14 cellular contexts compared by ENCODE assay signal in genomic region chr11:86251285-86251830, GRCh38. TPM values are rescaled to one million over a fixed set of nuclear protein-coding genes. Genes with fewer than 3 reads are reported as not detected.
A peak's percentile ranks its signal among the peaks of the same experiment; 100 is the strongest.
DNase-seq lines count a peak whose midpoint lies in the region; ATAC-seq and TF ChIP-seq lines count a peak whose summit lies in the region.
"Had no signal": no experiment of that assay in that cellular context is flagged by ENCODE, and none has a peak within 500 bp of the region (broad histone marks: within the 10 kb centered on the region; RNA-seq: fewer than 3 reads in every experiment).

No MANE protein-coding gene starts in this region.

- intact Hi-C loops in PC-9 (cut with micrococcal nuclease; ENCODE audit: unreplicated experiment), result no loop called here
- intact Hi-C loops in naive thymus-derived CD4-positive, alpha-beta T cell (cut with micrococcal nuclease), result no loop called here

- no peak overlapping the region for H2AFZ ChIP-seq in PC-9

- no peak for ATAC-seq in CD4-positive, CD25-positive, alpha-beta regulatory T cell (ENCODE audit: low read depth in 2 of 2)
- ATAC-seq in GM21360 (IDR thresholded peaks at IDR 0.05; ENCODE audit: unreplicated experiment), result peak; percentile 30
- no peak for ATAC-seq in naive thymus-derived CD4-positive, alpha-beta T cell

- peaks cover 98% of the 10 kb centered on the region for H3K79me2 ChIP-seq in PC-9 (ENCODE audit: low read depth)

- H4K20me1 ChIP-seq in PC-9 (ENCODE audit: insufficient read depth), result peaks cover 64% of the 10 kb centered on the region

- H3K4me3 ChIP-seq in CD4-positive, CD25-positive, alpha-beta regulatory T cell (ENCODE audit: low read depth, low read length), result peak overlapping the region; percentile 99
- H3K4me3 ChIP-seq in PC-9 (no peak overlapping the region), fibroblast of mammary gland (ENCODE audit: control insufficient read depth, low read depth, low read length) (no peak overlapping the region), BE2C (ENCODE audit: low read depth, low read length) (no peak overlapping the region)
- H3K4me3 ChIP-seq in naive thymus-derived CD4-positive, alpha-beta T cell (ENCODE audit: low read length), result no peak overlapping the region
- H3K4me3 ChIP-seq: uterus had no signal

- no peaks in the 10 kb centered on the region for H3K9me3 ChIP-seq in CD4-positive, CD25-positive, alpha-beta regulatory T cell (ENCODE audit: control insufficient read depth in 2 of 2, low read length in 2 of 2)
- H3K9me3 ChIP-seq in PC-9 (ENCODE audit: insufficient read depth, low read depth), result no peaks in the 10 kb centered on the region
- H3K9me3 ChIP-seq in BE2C, result no peaks in the 10 kb centered on the region
- H3K9me3 ChIP-seq in naive thymus-derived CD4-positive, alpha-beta T cell (ENCODE audit: control insufficient read depth in 2 of 3, low read length in 3 of 3), result no peaks in the 10 kb centered on the region
- H3K9me3 ChIP-seq: uterus had no signal

- H3K9me3 Mint-ChIP-seq in CD4-positive, CD25-positive, alpha-beta regulatory T cell, result no peaks in the 10 kb centered on the region
- no peaks in the 10 kb centered on the region for H3K9me3 Mint-ChIP-seq in naive thymus-derived CD4-positive, alpha-beta T cell
- H3K9me3 Mint-ChIP-seq: naive B cell had no signal

- H3K4me2 ChIP-seq in PC-9, result no peak overlapping the region

- CTCF ChIA-PET in PC-9 (lab: Charles Lee), result no interaction called here
- CTCF ChIA-PET in naive thymus-derived CD4-positive, alpha-beta T cell (lab: Charles Lee), result no interaction called here

- peaks cover 18% of the 10 kb centered on the region for H3K36me3 Mint-ChIP-seq in CD4-positive, CD25-positive, alpha-beta regulatory T cell
- peaks cover 0 to 18% (median 6%) of the 10 kb centered on the region in 5 donors for H3K36me3 Mint-ChIP-seq in naive thymus-derived CD4-positive, alpha-beta T cell

- H3K4me1 ChIP-seq in CD4-positive, CD25-positive, alpha-beta regulatory T cell (ENCODE audit: control insufficient read depth, insufficient read depth, low read length, poor library complexity, severe bottlenecking), result peaks cover 65% of the 10 kb centered on the region
- H3K4me1 ChIP-seq in PC-9 (replicated peaks; ENCODE audit: insufficient read depth) (peaks cover 42% of the 10 kb centered on the region), BE2C (no peaks in the 10 kb centered on the region; the same call in none of the 2 replicates)
- H3K4me1 ChIP-seq in naive thymus-derived CD4-positive, alpha-beta T cell (ENCODE audit: control insufficient read depth in 2 of 2, insufficient read depth in 2 of 2, low read length in 2 of 2), result peaks cover 24 to 30% of the 10 kb centered on the region in 2 donors

- POLR2A ChIA-PET in PC-9 (lab: Charles Lee; ENCODE audit: unreplicated experiment), result no interaction called here
- POLR2A ChIA-PET in naive thymus-derived CD4-positive, alpha-beta T cell (lab: Charles Lee), result interaction anchor here (0.6 to 1.3 kb wide), 3 partner anchors 9 to 82 kb away, joined by 3 read pairs; no protein-coding TSS in a partner anchor

- no peaks in the 10 kb centered on the region for H3K27me3 ChIP-seq in CD4-positive, CD25-positive, alpha-beta regulatory T cell (ENCODE audit: control insufficient read depth, insufficient read depth, low read length)
- H3K27me3 ChIP-seq in PC-9 (ENCODE audit: insufficient read depth, low read depth) (no peaks in the 10 kb centered on the region), BE2C (no peaks in the 10 kb centered on the region)
- H3K27me3 ChIP-seq in naive thymus-derived CD4-positive, alpha-beta T cell (ENCODE audit: control insufficient read depth in 2 of 2, insufficient read depth in 2 of 2, low read length in 2 of 2), result no peaks in the 10 kb centered on the region
- H3K27me3 ChIP-seq: uterus had no signal

- H3K4me1 Mint-ChIP-seq in CD4-positive, CD25-positive, alpha-beta regulatory T cell, result peaks cover 39 to 69% (median 62%) of the 10 kb centered on the region in 4 donors
- H3K4me1 Mint-ChIP-seq in naive thymus-derived CD4-positive, alpha-beta T cell, result peaks cover 18 to 58% (median 29%) of the 10 kb centered on the region in 7 donors

- TF ChIP-seq CTCF in PC-9 (conservative IDR thresholded peaks at IDR 0.05), result no peak
- TF ChIP-seq CTCF in fibroblast of mammary gland (conservative IDR thresholded peaks at IDR 0.05; ENCODE audit: control insufficient read depth, insufficient read depth, low read depth, low read length), result no peak
- TF ChIP-seq CTCF in BE2C (IDR thresholded peaks at IDR 0.05; ENCODE audit: low read depth, low read length), result no peak

- no peaks in the 10 kb centered on the region for H3K9me2 ChIP-seq in PC-9 (ENCODE audit: insufficient read depth)

- peak overlapping the region; percentile 66 to 78 (median 70) for H3K4me3 Mint-ChIP-seq in CD4-positive, CD25-positive, alpha-beta regulatory T cell
- peak overlapping the region in 1 of 10 donors; percentile 12 for H3K4me3 Mint-ChIP-seq in naive thymus-derived CD4-positive, alpha-beta T cell

- BruUV-seq in PC-9 (replicated peaks; lab: Mats Ljungman, UMichigan), result no TSS peak

- peaks cover 21% of the 10 kb centered on the region for H3K36me3 ChIP-seq in CD4-positive, CD25-positive, alpha-beta regulatory T cell (ENCODE audit: control insufficient read depth, insufficient read depth, low read length)
- peaks cover 33% of the 10 kb centered on the region for H3K36me3 ChIP-seq in PC-9 (ENCODE audit: low read depth)
- H3K36me3 ChIP-seq in BE2C, result peaks cover 4% of the 10 kb centered on the region
- peaks cover 0 to 7% (median 6%) of the 10 kb centered on the region in 3 experiments for H3K36me3 ChIP-seq in naive thymus-derived CD4-positive, alpha-beta T cell (ENCODE audit: control insufficient read depth in 2 of 3, insufficient read depth in 3 of 3, low read length in 3 of 3)
- H3K36me3 ChIP-seq: uterus had no signal

- H3F3A ChIP-seq in PC-9 (ENCODE audit: insufficient read depth, low read depth), result peaks cover 18% of the 10 kb centered on the region; the same call in 1 of the 2 replicates

- DNase-seq in CD4-positive, CD25-positive, alpha-beta regulatory T cell, result peak in 1 of 3 donors; percentile 36
- DNase-seq in PC-9 (no peak), fibroblast of mammary gland (ENCODE audit: low read depth) (peak; percentile 9), middle frontal gyrus (ENCODE audit: extremely low spot score, low spot score) (no peak), BE2C (no peak), AML-193 (lab: John Stamatoyannopoulos, UW) (no peak)
- DNase-seq in naive thymus-derived CD4-positive, alpha-beta T cell, result no peak
- DNase-seq: central memory CD4-positive, alpha-beta T cell; erythroblast; naive B cell; NCI-H1092 treated with DMSO at 0.1 percent for 48 hours; NCI-H748 treated with DMSO at 0.1 percent for 48 hours; uterus had no signal

- peak overlapping the region; percentile 44 for H3K27ac ChIP-seq in CD4-positive, CD25-positive, alpha-beta regulatory T cell (ENCODE audit: insufficient read depth, low read length, poor library complexity, severe bottlenecking)
- H3K27ac ChIP-seq in PC-9, result 0 out of 2 replicates have a peak overlapping the region, but pooled peaks have one; percentile 14
- H3K27ac ChIP-seq in naive thymus-derived CD4-positive, alpha-beta T cell (ENCODE audit: low read depth, low read length), result no peak overlapping the region
- H3K27ac ChIP-seq: uterus had no signal

- H3K27me3 Mint-ChIP-seq in CD4-positive, CD25-positive, alpha-beta regulatory T cell, result peaks cover 3% of the 10 kb centered on the region
- no peaks in the 10 kb centered on the region for H3K27me3 Mint-ChIP-seq in naive thymus-derived CD4-positive, alpha-beta T cell
- H3K27me3 Mint-ChIP-seq: naive B cell had no signal

- H3K27ac Mint-ChIP-seq in CD4-positive, CD25-positive, alpha-beta regulatory T cell, result peak overlapping the region; percentile 12 to 60 (median 44)
- H3K27ac Mint-ChIP-seq in naive thymus-derived CD4-positive, alpha-beta T cell, result peak overlapping the region in 1 of 9 donors; percentile 14

RNA-seq across cellular contexts. Expression of gene EED, which starts 6.8 kb away (rescaled TPM):
- 65.7 TPM for total RNA-seq in CD4-positive, CD25-positive, alpha-beta regulatory T cell
- polyA plus RNA-seq in CD4-positive, CD25-positive, alpha-beta regulatory T cell, result 10 to 100 TPM; 23.7 to 30.8 (median 29.5) TPM
- total RNA-seq in PC-9 (2021), result 33.4 and 37.4 TPM in 2 replicates
- polyA plus RNA-seq in BE2C (2012; ENCODE audit: insufficient read depth, insufficient read length, low read depth), result 15.4 TPM
- 10 to 100 TPM; 22.2 to 62.4 (median 35.5) TPM for total RNA-seq in naive thymus-derived CD4-positive, alpha-beta T cell
- 10 to 100 TPM; 15.3 to 22.0 TPM for polyA plus RNA-seq in naive thymus-derived CD4-positive, alpha-beta T cell

RNA-seq across cellular contexts. Expression of gene HIKESHI, which starts 50.7 kb away (rescaled TPM):
- 21.8 TPM for total RNA-seq in CD4-positive, CD25-positive, alpha-beta regulatory T cell
- polyA plus RNA-seq in CD4-positive, CD25-positive, alpha-beta regulatory T cell, result 100 to 1,000 TPM in 2 of 4 donors, 10 to 100 TPM in 2; 89.2 to 124 (median 104) TPM
- total RNA-seq in PC-9 (2021), result 34.5 and 42.0 TPM in 2 replicates
- polyA plus RNA-seq in BE2C (2012; ENCODE audit: insufficient read depth, insufficient read length, low read depth), result 45.5 TPM
- total RNA-seq in naive thymus-derived CD4-positive, alpha-beta T cell, result 10 to 100 TPM; 16.7 to 38.4 (median 29.5) TPM
- polyA plus RNA-seq in naive thymus-derived CD4-positive, alpha-beta T cell, result 10 to 100 TPM; 80.3 to 88.7 TPM
